In genomic region chrX:119852410-119853353, GRCh38 we compare ENCODE assay signal across 1 cellular context.
TF ChIP-seq lines count a peak whose summit lies in the region.

TSS of gene UPF3B (minus strand) at chrX:119852963. CDS start at chrX:119852928, 35 bp downstream.

TF ChIP-seq in HepG2, 621 proteins besides CTCF, POLR2A, EP300 and RAD21 (continued from another document and continues in another):
- TF ChIP-seq ZBTB25 (CRISPR knock-in tag; IDR thresholded peaks at IDR 0.05) (0 out of 2 replicates have a peak, but pooled peaks have one; percentile 33), SP1 (IDR thresholded peaks at IDR 0.05) (peak; percentile 68; the same call in 1 of the 2 replicates), SP1 (CRISPR knock-in tag; IDR thresholded peaks at IDR 0.05) (no peak), HBP1 (CRISPR knock-in tag; IDR thresholded peaks at IDR 0.05; ENCODE audit: low read depth) (no peak), FLYWCH1 (CRISPR knock-in tag; IDR thresholded peaks at IDR 0.05) (no peak), KDM5A (IDR thresholded peaks at IDR 0.05; ENCODE audit: borderline replicate concordance, low read length) (peak; percentile 76; the same call in 1 of the 2 replicates), TARDBP (CRISPR knock-in tag; IDR thresholded peaks at IDR 0.05) (peak; percentile 33), HMGXB3 (CRISPR knock-in tag; IDR thresholded peaks at IDR 0.05; ENCODE audit: borderline replicate concordance) (no peak), RCOR2 (CRISPR knock-in tag; IDR thresholded peaks at IDR 0.05) (no peak), KDM1A (CRISPR knock-in tag; IDR thresholded peaks at IDR 0.05) (no peak), ZHX1 (CRISPR knock-in tag; IDR thresholded peaks at IDR 0.05; ENCODE audit: low read depth) (0 out of 2 replicates have a peak, but pooled peaks have one; percentile 31), CBFB (CRISPR knock-in tag; IDR thresholded peaks at IDR 0.05) (no peak), TBX2 (CRISPR knock-in tag; IDR thresholded peaks at IDR 0.05; ENCODE audit: borderline replicate concordance) (peak; percentile 91), NAIF1 (CRISPR knock-in tag; IDR thresholded peaks at IDR 0.05; ENCODE audit: borderline replicate concordance) (no peak), ZFP36 (IDR thresholded peaks at IDR 0.05; ENCODE audit: borderline replicate concordance, low read depth, low read length, partially characterized antibody) (no peak), ZNF501 (CRISPR knock-in tag; IDR thresholded peaks at IDR 0.05) (peak; percentile 40; the same call in 1 of the 2 replicates), ZFX (CRISPR knock-in tag; IDR thresholded peaks at IDR 0.05; ENCODE audit: low read depth) (peak; percentile 87), ZNF772 (CRISPR knock-in tag; IDR thresholded peaks at IDR 0.05) (peak; percentile 34; the same call in 1 of the 2 replicates), E2F1 (CRISPR knock-in tag; IDR thresholded peaks at IDR 0.05) (peak; percentile 87), ZKSCAN5 (CRISPR knock-in tag; IDR thresholded peaks at IDR 0.05) (no peak), SMAD9 (CRISPR knock-in tag; IDR thresholded peaks at IDR 0.05) (no peak), XRCC5 (optimal IDR thresholded peaks at IDR 0.05; ENCODE audit: low read length) (no peak), ZBTB7B (CRISPR knock-in tag; IDR thresholded peaks at IDR 0.05) (no peak), FOSL1 (CRISPR knock-in tag; IDR thresholded peaks at IDR 0.05; ENCODE audit: borderline replicate concordance) (no peak), MTA1 (CRISPR knock-in tag; IDR thresholded peaks at IDR 0.05; ENCODE audit: borderline replicate concordance) (no peak), FOXA3 (CRISPR knock-in tag; IDR thresholded peaks at IDR 0.05) (0 out of 2 replicates have a peak, but pooled peaks have one; percentile 4), GABPB1 (CRISPR knock-in tag; IDR thresholded peaks at IDR 0.05) (peak; percentile 64), ASH2L (IDR thresholded peaks at IDR 0.05; ENCODE audit: insufficient read length, low read depth, low read length) (peak; percentile 80), HOXA7 (CRISPR knock-in tag; IDR thresholded peaks at IDR 0.05) (no peak), POLR2G (IDR thresholded peaks at IDR 0.05; ENCODE audit: low read depth, low read length) (peak; percentile 82), ZNF569 (CRISPR knock-in tag; IDR thresholded peaks at IDR 0.05; ENCODE audit: borderline replicate concordance) (no peak), CENPT (CRISPR knock-in tag; IDR thresholded peaks at IDR 0.05; ENCODE audit: low read depth) (no peak), NFE2L2 (IDR thresholded peaks at IDR 0.05; ENCODE audit: low read length) (no peak), ZNF605 (CRISPR knock-in tag; IDR thresholded peaks at IDR 0.05) (0 out of 2 replicates have a peak, but pooled peaks have one; percentile 39), ZNF382 (CRISPR knock-in tag; IDR thresholded peaks at IDR 0.05; ENCODE audit: borderline replicate concordance) (no peak), KIAA2018 (CRISPR knock-in tag; IDR thresholded peaks at IDR 0.05; ENCODE audit: borderline replicate concordance) (no peak), RBFOX2 (IDR thresholded peaks at IDR 0.05; ENCODE audit: low read depth, low read length) (peak; percentile 66), ZSCAN31 (CRISPR knock-in tag; IDR thresholded peaks at IDR 0.05; ENCODE audit: low read depth) (no peak), ZNF10 (CRISPR knock-in tag; IDR thresholded peaks at IDR 0.05; ENCODE audit: borderline replicate concordance, low read depth) (no peak)
